ENCODE assay signal across 9 cellular contexts in genomic region chr9:83062653-83063527, GRCh38. TPM values are rescaled to one million over a fixed set of nuclear protein-coding genes. Genes with fewer than 3 reads are reported as not detected.
A peak's percentile ranks its signal among the peaks of the same experiment; 100 is the strongest.
DNase-seq lines count a peak whose midpoint lies in the region; ATAC-seq and TF ChIP-seq lines count a peak whose summit lies in the region.
"Had no signal": no experiment of that assay in that cellular context is flagged by ENCODE, and none has a peak within 500 bp of the region (broad histone marks: within the 10 kb centered on the region; RNA-seq: fewer than 3 reads in every experiment).

Gene RASEF (minus strand): TSS chr9:83063142. CDS start chr9:83062867, 275 bp downstream.

- WGBS in prostate gland, result 4% methylated on average over 45 of the region's 98 CpGs

- H3K27ac ChIP-seq in prostate gland, result peak within 1 kb of the TSS; percentile 85 to 86

- TF ChIP-seq POLR2A in prostate gland (IDR thresholded peaks at IDR 0.05), result no peak

- DNase-seq in GM03348 (ENCODE audit: low spot score), result peak; percentile 57
- DNase-seq in NCI-H526 treated with DMSO at 0.1 percent for 48 hours (lab: John Stamatoyannopoulos, UW), result peak; percentile 14
- DNase-seq in fibroblast of gingiva (ENCODE audit: low read depth), result peak; percentile 14
- DNase-seq in prostate gland (ENCODE audit: low spot score), result peak; percentile 70
- DNase-seq in activated T-cell treated with anti-CD3 and anti-CD28 coated beads for 4 hours, result no peak
- DNase-seq in G401 (ENCODE audit: low spot score), result no peak
- no peak for DNase-seq in stimulated activated CD4-positive, alpha-beta T cell treated with anti-CD3 and anti-CD28 coated beads, Interleukin-4, amount 100 ng/mL, for 4 hours

- no peaks in the 10 kb centered on the region for H3K36me3 ChIP-seq in prostate gland

- no peaks in the 10 kb centered on the region for H3K4me1 ChIP-seq in prostate gland (replicated peaks)

- no peak for ATAC-seq in HG03045 (IDR thresholded peaks at IDR 0.05; ENCODE audit: unreplicated experiment)
- ATAC-seq: K562 had no signal

- peak in 2 of 4 experiments; percentile 34 to 43 for TF ChIP-seq CTCF in prostate gland (IDR thresholded peaks at IDR 0.05)

- H3K9me3 ChIP-seq in prostate gland, result no peaks in the 10 kb centered on the region

- peak within 1 kb of the TSS; percentile 61 to 63 for H3K4me3 ChIP-seq in prostate gland
- H3K4me3 ChIP-seq: K562 had no signal

- intact Hi-C loops in prostate gland (cut with DNase I), result no loop called here

- no peaks in the 10 kb centered on the region for H3K27me3 ChIP-seq in prostate gland (replicated peaks; ENCODE audit: insufficient read depth)

- in situ Hi-C loops in G401 (cut with HindIII; ENCODE audit: low sequenced_read_pairs), result no loop called here

RNA-seq across cellular contexts. Expression of gene RASEF, which starts in this region (rescaled TPM):
- total RNA-seq in prostate gland, result 100 to 1,000 TPM in 1 of 2 donors, 10 to 100 TPM in 1; 36.4 to 125 TPM
- total RNA-seq in G401 (2014; rRNA removed; shearing (Covaris generic)), result not detected in 2 replicates

Comparison
In these comparisons a context has a peak if more than half of its experiments do, and no peak if none do; other contexts are left out.
1. RNA of gene RASEF (total RNA-seq): 36.4 to 125 TPM in prostate gland; not detected in G401; every median in the first group is over 10 times any median in the second.
2. DNase-seq: peak in GM03348 (single experiment), NCI-H526 treated with DMSO at 0.1 percent for 48 hours (single experiment), fibroblast of gingiva (single experiment) and prostate gland (single experiment); none in activated T-cell treated with anti-CD3 and anti-CD28 coated beads for 4 hours (single experiment), G401 (single experiment) and stimulated activated CD4-positive, alpha-beta T cell treated with anti-CD3 and anti-CD28 coated beads, Interleukin-4, amount 100 ng/mL, for 4 hours (0 of 2).